Comparison of ENCODE assay signal across 18 cellular contexts in the genomic region with DNA sequence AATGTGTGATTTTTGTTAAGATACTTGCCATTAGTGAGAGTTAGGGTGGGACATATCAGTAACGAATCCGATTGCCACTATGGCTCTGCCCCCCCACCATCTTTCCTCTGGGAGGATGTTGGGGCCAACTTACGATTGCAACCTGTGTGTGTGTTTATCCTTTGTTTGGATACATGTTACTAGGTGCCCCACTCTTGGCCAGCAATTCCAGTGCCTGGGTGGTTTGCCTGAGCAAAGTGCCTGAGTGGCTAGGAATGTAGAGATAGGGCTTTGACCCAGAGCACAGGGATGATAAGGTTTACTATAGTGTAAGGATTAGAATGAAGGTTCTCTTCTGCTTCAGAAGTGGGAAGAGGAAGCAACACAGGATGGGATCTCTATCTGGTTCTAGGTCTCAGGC.
A peak's percentile ranks its signal among the peaks of the same experiment; 100 is the strongest.
DNase-seq lines count a peak whose midpoint lies in the region; ATAC-seq, FAIRE-seq and TF ChIP-seq lines count a peak whose summit lies in the region.
"Had no signal": no experiment of that assay in that cellular context is flagged by ENCODE, and none has a peak within 500 bp of the region (broad histone marks: within the 10 kb centered on the region; RNA-seq: fewer than 3 reads in every experiment).

No MANE protein-coding gene starts in this region.

- intact Hi-C loops in HepG2 (cut with micrococcal nuclease; ENCODE audit: unreplicated experiment) (no loop called here), mucosa of descending colon (cut with DNase I, micrococcal nuclease) (no loop called here)

- WGBS in liver = 57% methylated on average over 3 of the region's 3 CpGs
- 47% methylated on average over 3 of the region's 3 CpGs for WGBS in HepG2 (ENCODE audit: low lambda C conversion rate)

- BruUV-seq in HepG2 (replicated peaks; lab: Mats Ljungman, UMichigan) = no TSS peak

- in situ Hi-C loops in HepG2 (cut with HindIII; ENCODE audit: extremely low pct_ligation_motif_present, low pct_unique_long_range_greater_than_20kb) = no loop called here

- DNase-seq in HepG2 (ENCODE audit: low spot score) (no peak), foreskin keratinocyte (no peak), mucosa of descending colon (no peak), DMS79 treated with DMSO at 0.1 percent for 48 hours (lab: John Stamatoyannopoulos, UW) (no peak), NCI-H2107 treated with DMSO at 0.1 percent for 48 hours (lab: John Stamatoyannopoulos, UW; ENCODE audit: unreplicated experiment) (no peak), NCI-H2081 treated with DMSO at 0.1 percent for 48 hours (lab: John Stamatoyannopoulos, UW) (no peak)
- DNase-seq in stimulated activated CD4-positive, alpha-beta T cell treated with anti-CD3 and anti-CD28 coated beads, Interleukin-12 subunit alpha, Interleukin-12 subunit beta, amount 100 ng/mL, for 4 hours = no peak
- DNase-seq: activated CD4-positive, alpha-beta T cell treated with anti-CD3 and anti-CD28 coated beads, Interleukin-2, amount 50 U/mL, for 4 hours; cortex of kidney; naive B cell; NCI-H2029; NK-92 treated with Interleukin-12 subunit alpha and Interleukin-12 subunit beta, amount 100 ng/mL, for 24 hours; pancreas; T-cell had no signal

- H3K4me3 ChIP-seq in liver (ENCODE audit: low read depth in 1 of 3, low read length in 3 of 3) (no peak overlapping the region), HepG2 (replicated peaks in 1 of 3; ENCODE audit: insufficient read depth in 1 of 3, low read depth in 2 of 3, low read length in 3 of 3) (no peak overlapping the region), mucosa of descending colon (no peak overlapping the region)
- H3K4me3 ChIP-seq: BLaER1 treated with 17β-estradiol and CSF1 and Interleukin-3, amounts not matched to agents 10 nM and 100 nM; pancreas had no signal

- H3K4me1 ChIP-seq in liver (ENCODE audit: control insufficient read depth in 4 of 4, insufficient read depth in 4 of 4, low read length in 3 of 4) (peaks cover 0 to 2% (median 0%) of the 10 kb centered on the region in 4 donors), HepG2 (ENCODE audit: insufficient read depth, low read length) (no peaks in the 10 kb centered on the region), foreskin keratinocyte (peaks cover 20% of the 10 kb centered on the region), mucosa of descending colon (ENCODE audit: low read depth) (no peaks in the 10 kb centered on the region)
- H3K4me1 ChIP-seq: BLaER1 treated with 17β-estradiol and CSF1 and Interleukin-3, amounts not matched to agents 10 nM and 100 nM; pancreas had no signal

- no peaks in the 10 kb centered on the region for H3K79me2 ChIP-seq in HepG2 (ENCODE audit: insufficient read depth, low read length)

- H3K27ac ChIP-seq in liver (ENCODE audit: low read depth in 1 of 2, low read length in 2 of 2) (no peak overlapping the region), HepG2 (ENCODE audit: extremely low read length, insufficient read depth, low read length) (no peak overlapping the region), foreskin keratinocyte (peak overlapping the region; percentile 37)
- H3K27ac ChIP-seq: BLaER1 treated with 17β-estradiol and CSF1 and Interleukin-3, amounts not matched to agents 10 nM and 100 nM; pancreas had no signal

- H3K4me2 ChIP-seq in HepG2 (ENCODE audit: low read depth, low read length) = no peak overlapping the region
- H3K4me2 ChIP-seq: BLaER1 treated with 17β-estradiol and CSF1 and Interleukin-3, amounts not matched to agents 10 nM and 100 nM had no signal

- H3K9ac ChIP-seq in liver (ENCODE audit: low read depth in 1 of 2, low read length in 2 of 2) (no peak overlapping the region), HepG2 (ENCODE audit: insufficient read depth, low read depth, low read length) (no peak overlapping the region)
- H3K9ac ChIP-seq: BLaER1 treated with 17β-estradiol and CSF1 and Interleukin-3, amounts not matched to agents 10 nM and 100 nM had no signal

- no peaks in the 10 kb centered on the region for H3K27me3 ChIP-seq in liver (ENCODE audit: control insufficient read depth in 4 of 4, insufficient read depth in 4 of 4, low read length in 3 of 4)
- no peaks in the 10 kb centered on the region for H3K27me3 ChIP-seq in HepG2 (ENCODE audit: control insufficient read depth in 1 of 2, insufficient read depth in 2 of 2, low read length in 2 of 2)
- no peaks in the 10 kb centered on the region for H3K27me3 ChIP-seq in foreskin keratinocyte
- H3K27me3 ChIP-seq: BLaER1 treated with 17β-estradiol and CSF1 and Interleukin-3, amounts not matched to agents 10 nM and 100 nM; pancreas had no signal

- TF ChIP-seq CTCF in liver (IDR thresholded peaks at IDR 0.05; ENCODE audit: low read depth, low read length, missing input control) = no peak
- TF ChIP-seq CTCF in HepG2 (CRISPR knock-in tag; IDR thresholded peaks at IDR 0.05) = no peak
- TF ChIP-seq CTCF in foreskin keratinocyte (conservative IDR thresholded peaks at IDR 0.05) = no peak
- TF ChIP-seq CTCF in mucosa of descending colon (IDR thresholded peaks at IDR 0.05) = no peak

- TF ChIP-seq EP300 in HepG2 (IDR thresholded peaks at IDR 0.05; ENCODE audit: low read depth in 2 of 2, low read length in 2 of 2) = no peak
- no peak for TF ChIP-seq EP300 in HepG2 (CRISPR knock-in tag; IDR thresholded peaks at IDR 0.05; ENCODE audit: borderline replicate concordance)

- H3K36me3 ChIP-seq in liver (ENCODE audit: control insufficient read depth in 4 of 4, insufficient read depth in 3 of 4, low read depth in 1 of 4, low read length in 3 of 4) (no peaks in the 10 kb centered on the region), HepG2 (replicated peaks in 1 of 2; ENCODE audit: control insufficient read depth in 1 of 2, insufficient read depth in 2 of 2, low read length in 2 of 2) (no peaks in the 10 kb centered on the region), mucosa of descending colon (ENCODE audit: low read depth) (no peaks in the 10 kb centered on the region)
- H3K36me3 ChIP-seq: BLaER1 treated with 17β-estradiol and CSF1 and Interleukin-3, amounts not matched to agents 10 nM and 100 nM; pancreas had no signal

- FAIRE-seq in HepG2 (lab: Jason Lieb, UNC) = no peak
- FAIRE-seq: A204.1, GM12892, pancreas had no signal

- ATAC-seq in HepG2 (no peak), foreskin keratinocyte (no peak), mucosa of descending colon (peak; percentile 23)
- ATAC-seq: T-cell had no signal

- POLR2A ChIA-PET in HepG2 (lab: Yijun Ruan, JAX) = no interaction called here

- H3K9me3 ChIP-seq in liver (ENCODE audit: control insufficient read depth in 4 of 4, low read length in 3 of 4) (no peaks in the 10 kb centered on the region), HepG2 (ENCODE audit: low read length) (no peaks in the 10 kb centered on the region), mucosa of descending colon (no peaks in the 10 kb centered on the region)
- H3K9me3 ChIP-seq: BLaER1 treated with 17β-estradiol and CSF1 and Interleukin-3, amounts not matched to agents 10 nM and 100 nM; pancreas had no signal

- no peak for TF ChIP-seq POLR2A in HepG2 (IDR thresholded peaks at IDR 0.05; ENCODE audit: insufficient read depth in 1 of 2, low read depth in 2 of 2, low read length in 2 of 2)

- H2AFZ ChIP-seq in HepG2 (ENCODE audit: low read length) = no peak overlapping the region

- H4K20me1 ChIP-seq in HepG2 (ENCODE audit: insufficient read depth, low read length) = no peaks in the 10 kb centered on the region
- H4K20me1 ChIP-seq: BLaER1 treated with 17β-estradiol and CSF1 and Interleukin-3, amounts not matched to agents 10 nM and 100 nM had no signal

- CTCF ChIA-PET in HepG2 (lab: Yijun Ruan, JAX; ENCODE audit: low intra/inter-chr PET ratio, low total read pairs) = no interaction called here

- peak in 1 of 2 donors; percentile 8 for TF ChIP-seq RAD21 in liver (IDR thresholded peaks at IDR 0.05)
- TF ChIP-seq RAD21 in HepG2 (CRISPR knock-in tag; IDR thresholded peaks at IDR 0.05) = no peak

TF ChIP-seq in liver, 16 proteins besides CTCF, POLR2A, EP300 and RAD21:
- TF ChIP-seq RXRA (IDR thresholded peaks at IDR 0.05) (peak in 1 of 2 donors; percentile 74), HNF4A (conservative IDR thresholded peaks at IDR 0.05) (peak in 1 of 2 donors; percentile 53), YY1 (IDR thresholded peaks at IDR 0.05) (peak; percentile 34), JUND (IDR thresholded peaks at IDR 0.05) (no peak)
- TF ChIP-seq, protein P1, sequence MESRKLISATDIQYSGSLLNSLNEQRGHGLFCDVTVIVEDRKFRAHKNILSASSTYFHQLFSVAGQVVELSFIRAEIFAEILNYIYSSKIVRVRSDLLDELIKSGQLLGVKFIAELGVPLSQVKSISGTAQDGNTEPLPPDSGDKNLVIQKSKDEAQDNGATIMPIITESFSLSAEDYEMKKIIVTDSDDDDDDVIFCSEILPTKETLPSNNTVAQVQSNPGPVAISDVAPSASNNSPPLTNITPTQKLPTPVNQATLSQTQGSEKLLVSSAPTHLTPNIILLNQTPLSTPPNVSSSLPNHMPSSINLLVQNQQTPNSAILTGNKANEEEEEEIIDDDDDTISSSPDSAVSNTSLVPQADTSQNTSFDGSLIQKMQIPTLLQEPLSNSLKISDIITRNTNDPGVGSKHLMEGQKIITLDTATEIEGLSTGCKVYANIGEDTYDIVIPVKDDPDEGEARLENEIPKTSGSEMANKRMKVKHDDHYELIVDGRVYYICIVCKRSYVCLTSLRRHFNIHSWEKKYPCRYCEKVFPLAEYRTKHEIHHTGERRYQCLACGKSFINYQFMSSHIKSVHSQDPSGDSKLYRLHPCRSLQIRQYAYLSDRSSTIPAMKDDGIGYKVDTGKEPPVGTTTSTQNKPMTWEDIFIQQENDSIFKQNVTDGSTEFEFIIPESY (IDR thresholded peaks at IDR 0.05) = no peak
